19 cellular contexts compared by ENCODE assay signal in genomic region chr3:46656778-46657556, GRCh38. TPM values are rescaled to one million over a fixed set of nuclear protein-coding genes. Genes with fewer than 3 reads are reported as not detected.
A peak's percentile ranks its signal among the peaks of the same experiment; 100 is the strongest.
DNase-seq lines count a peak whose midpoint lies in the region; ATAC-seq and TF ChIP-seq lines count a peak whose summit lies in the region.
"Had no signal": no experiment of that assay in that cellular context is flagged by ENCODE, and none has a peak within 500 bp of the region (broad histone marks: within the 10 kb centered on the region; RNA-seq: fewer than 3 reads in every experiment).

No MANE protein-coding gene starts in this region.

- peaks cover 6% of the 10 kb centered on the region; the same call in 1 of the 2 replicates for H3K9me3 ChIP-seq in OCI-LY7 (ENCODE audit: low read length)
- peaks cover 0 to 7% (median under 1%) of the 10 kb centered on the region in 3 donors for H3K9me3 ChIP-seq in esophagus squamous epithelium

- H3K27ac ChIP-seq in OCI-LY7 (ENCODE audit: low read depth, low read length, poor library complexity, severe bottlenecking) (no peak overlapping the region), esophagus squamous epithelium (no peak overlapping the region)
- H3K27ac ChIP-seq: C4-2B, upper lobe of left lung had no signal

- H3K9me3 Mint-ChIP-seq in osteocyte (ENCODE audit: unreplicated experiment): peaks cover 6% of the 10 kb centered on the region

- H3K4me1 Mint-ChIP-seq in osteocyte (ENCODE audit: unreplicated experiment): peaks cover 47% of the 10 kb centered on the region
- H3K4me1 Mint-ChIP-seq: activated T-helper 17 cell treated with anti-CD3 and anti-CD28 coated beads, Interleukin-2, amount 50 U/mL, for 72 hours had no signal

- H2AFZ ChIP-seq in OCI-LY7 (ENCODE audit: low read length): no peak overlapping the region

- no peak for ATAC-seq in omental fat pad (ENCODE audit: low FRiP score)
- ATAC-seq: activated T-helper 17 cell treated with anti-CD3 and anti-CD28 coated beads, Interleukin-2, amount 50 U/mL, for 72 hours; T-helper 17 cell had no signal

- no peak overlapping the region for H3K4me2 ChIP-seq in OCI-LY7 (ENCODE audit: low read length)

- peak; percentile 63 for DNase-seq in NCI-H748 (lab: John Stamatoyannopoulos, UW; ENCODE audit: unreplicated experiment)
- no peak for DNase-seq in NCI-H748 treated with DMSO at 0.1 percent for 48 hours (lab: John Stamatoyannopoulos, UW)
- DNase-seq in NCI-H345 (lab: John Stamatoyannopoulos, UW): peak; percentile 85
- peak; percentile 42 for DNase-seq in cerebellar cortex (ENCODE audit: low spot score)
- peak; percentile 48 for DNase-seq in osteocyte (ENCODE audit: extremely low spot score, unreplicated experiment)
- DNase-seq in OCI-LY7 (ENCODE audit: low spot score): no peak
- DNase-seq in esophagus squamous epithelium (lab: John Stamatoyannopoulos, UW): no peak
- DNase-seq in omental fat pad (ENCODE audit: low spot score): no peak
- DNase-seq: activated B cell treated with CpG ODN at 0.5 μM for 24 hours; effector CD4-positive, alpha-beta T cell; H7; NCI-H187; Right ventricle myocardium superior; T-helper 17 cell; upper lobe of left lung had no signal

- H3K4me1 ChIP-seq in OCI-LY7 (ENCODE audit: insufficient read depth, low read length, poor library complexity, severe bottlenecking): peaks cover 5% of the 10 kb centered on the region
- peaks cover 11 to 30% (median 16%) of the 10 kb centered on the region in 3 donors for H3K4me1 ChIP-seq in esophagus squamous epithelium
- H3K4me1 ChIP-seq: upper lobe of left lung had no signal

- no peak for TF ChIP-seq POLR2A in esophagus squamous epithelium (IDR thresholded peaks at IDR 0.05)

- POLR2A ChIA-PET in OCI-LY7 (lab: Charles Lee): no interaction called here

- H3K27ac Mint-ChIP-seq in osteocyte (ENCODE audit: unreplicated experiment): no peak overlapping the region
- H3K27ac Mint-ChIP-seq: activated B cell treated with CpG ODN at 0.5 μM for 24 hours; activated T-helper 17 cell treated with anti-CD3 and anti-CD28 coated beads, Interleukin-2, amount 50 U/mL, for 72 hours; stimulated activated naive CD8-positive, alpha-beta T cell treated with anti-CD3 and anti-CD28 coated beads, Interleukin-15, Interleukin-2, amounts not matched to agents 100 ng/mL and 50 ng/mL, for 24 hours; T-helper 17 cell had no signal

- intact Hi-C loops in OCI-LY7 (cut with micrococcal nuclease; ENCODE audit: unreplicated experiment): no loop called here
- intact Hi-C loops in esophagus squamous epithelium (cut with DNase I): no loop called here

- no peaks in the 10 kb centered on the region for H3K9me2 ChIP-seq in OCI-LY7 (ENCODE audit: insufficient read depth, low read length)

- H3K36me3 ChIP-seq in OCI-LY7 (ENCODE audit: insufficient read depth, low read length) (no peaks in the 10 kb centered on the region), esophagus squamous epithelium (no peaks in the 10 kb centered on the region)
- H3K36me3 ChIP-seq: upper lobe of left lung had no signal

- no peaks in the 10 kb centered on the region for H3K79me2 ChIP-seq in OCI-LY7 (ENCODE audit: insufficient read depth, low read depth, low read length)

- WGBS in esophagus squamous epithelium, 2 donors: 72 to 77% methylated on average over 9 of the region's 9 CpGs

- no peaks in the 10 kb centered on the region for H4K20me1 ChIP-seq in OCI-LY7 (ENCODE audit: insufficient read depth, low read length)

- H3K36me3 Mint-ChIP-seq in osteocyte (ENCODE audit: unreplicated experiment): peaks cover 5% of the 10 kb centered on the region

- H3K4me3 ChIP-seq in OCI-LY7 (ENCODE audit: low read depth, low read length, poor library complexity, severe bottlenecking): no peak overlapping the region
- H3K4me3 ChIP-seq in esophagus squamous epithelium: no peak overlapping the region
- H3K4me3 ChIP-seq: upper lobe of left lung had no signal

- no peak overlapping the region for H3K4me3 Mint-ChIP-seq in osteocyte (ENCODE audit: unreplicated experiment)
- H3K4me3 Mint-ChIP-seq: activated B cell treated with CpG ODN at 0.5 μM for 24 hours; activated T-helper 17 cell treated with anti-CD3 and anti-CD28 coated beads, Interleukin-2, amount 50 U/mL, for 72 hours; stimulated activated naive CD8-positive, alpha-beta T cell treated with anti-CD3 and anti-CD28 coated beads, Interleukin-15, Interleukin-2, amounts not matched to agents 100 ng/mL and 50 ng/mL, for 24 hours; T-helper 17 cell had no signal

- no TSS peak for BruUV-seq in OCI-LY7 (replicated peaks; lab: Mats Ljungman, UMichigan)

- H3K27me3 Mint-ChIP-seq in osteocyte (ENCODE audit: unreplicated experiment): peaks cover 15% of the 10 kb centered on the region

- CTCF ChIA-PET in OCI-LY7 (lab: Charles Lee; ENCODE audit: unreplicated experiment): no interaction called here

- TF ChIP-seq CTCF in osteocyte (IDR thresholded peaks at IDR 0.05) (no peak), OCI-LY7 (conservative IDR thresholded peaks at IDR 0.05; ENCODE audit: low read length) (no peak), esophagus squamous epithelium (IDR thresholded peaks at IDR 0.05) (no peak), omental fat pad (IDR thresholded peaks at IDR 0.05) (no peak)

- no peaks in the 10 kb centered on the region for H3K27me3 ChIP-seq in esophagus squamous epithelium
- H3K27me3 ChIP-seq: upper lobe of left lung had no signal

RNA-seq across cellular contexts. Expression of gene ALS2CL, which starts 36.5 kb away (rescaled TPM):
- 0.99 and 1.4 TPM in 2 replicates for total RNA-seq in osteocyte
- total RNA-seq in OCI-LY7 (2014; rRNA removed; shearing (Covaris generic)): 0.15 and 0.28 TPM in 2 replicates
- 0.07 TPM in 1 of 2 replicates, not detected in the other for total RNA-seq in OCI-LY7 (2022)
- 100 to 1,000 TPM in 3 of 4 donors, 10 to 100 TPM in 1; 42.4 to 121 (median 114) TPM for total RNA-seq in esophagus squamous epithelium
- total RNA-seq in omental fat pad: 10 to 100 TPM in 1 of 4 donors, 1 to 10 TPM in 3; 3.7 to 30.6 (median 6.7) TPM

RNA-seq across cellular contexts. Expression of gene TMIE, which starts 44.2 kb away (rescaled TPM):
- total RNA-seq in osteocyte (not detected in 2 replicates), OCI-LY7 (2022) (not detected in 2 replicates), esophagus squamous epithelium (1 to 10 TPM in 1 of 4 donors, under 1 TPM in 3; 0.18 to 1.1 (median 0.61) TPM), omental fat pad (under 1 TPM in 1 of 4 donors, not detected in 3; 0.79 TPM)
- not detected in 2 replicates for total RNA-seq in OCI-LY7 (2014; rRNA removed; shearing (Covaris generic))

RNA-seq across cellular contexts. Expression of gene FAM240A, which starts 44.6 kb away (rescaled TPM):
- not detected in 2 replicates for total RNA-seq in osteocyte
- not detected in 2 replicates for total RNA-seq in OCI-LY7 (2014; rRNA removed; shearing (Covaris generic))
- not detected in 2 replicates for total RNA-seq in OCI-LY7 (2022)
- under 1 TPM in 1 of 4 donors, not detected in 3; 0.50 TPM for total RNA-seq in esophagus squamous epithelium
- not detected for total RNA-seq in omental fat pad
- total RNA-seq: activated B cell treated with CpG ODN at 0.5 μM for 24 hours; activated T-helper 17 cell treated with anti-CD3 and anti-CD28 coated beads, Interleukin-2, amount 50 U/mL, for 72 hours; cardiac septum; H7; Right ventricle myocardium superior; T-helper 17 cell; upper lobe of left lung had no signal

Comparison
In these comparisons a context has a peak if more than half of its experiments do, and no peak if none do; other contexts are left out.
1. DNase-seq: peak in NCI-H748 (single experiment), NCI-H345 (single experiment), cerebellar cortex (single experiment) and osteocyte (single experiment); none in NCI-H748 treated with DMSO at 0.1 percent for 48 hours (single experiment), OCI-LY7 (single experiment), esophagus squamous epithelium (single experiment) and omental fat pad (single experiment).